10 cellular contexts compared by ENCODE assay signal in the genomic region with DNA sequence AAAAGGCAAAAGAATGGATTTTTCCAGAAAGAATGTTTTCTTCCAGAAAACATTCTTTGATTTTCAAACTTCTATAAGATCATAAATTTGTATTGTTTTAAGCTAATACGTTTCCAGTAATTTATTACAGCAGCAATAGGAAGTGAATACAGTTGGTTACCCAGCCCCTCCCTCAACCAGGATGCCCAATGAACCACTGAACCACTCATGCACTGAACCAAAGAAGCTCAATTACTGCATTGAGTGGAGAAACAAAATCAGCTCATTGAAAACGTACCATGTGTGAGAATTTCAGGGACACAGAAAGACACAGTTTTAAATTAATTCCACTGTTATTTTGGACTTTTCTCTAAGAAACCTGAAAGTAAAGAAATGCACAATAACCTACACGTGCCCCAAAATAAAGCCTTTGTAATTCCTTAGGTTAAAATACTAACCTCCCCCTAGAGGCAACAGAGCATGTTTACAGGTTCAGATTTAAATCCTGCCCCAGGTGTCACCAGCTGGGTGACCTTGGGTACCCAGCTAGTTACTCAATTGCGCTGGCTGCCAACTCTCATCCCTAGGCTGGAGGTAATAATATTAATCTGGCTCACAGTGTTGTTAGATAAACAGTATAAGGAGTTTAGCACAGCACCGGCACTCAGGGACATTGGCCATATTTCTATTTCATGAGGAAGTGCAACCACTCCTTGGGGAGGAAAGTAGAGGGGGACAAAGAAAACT.
DNase-seq lines count a peak whose midpoint lies in the region; ATAC-seq, FAIRE-seq and TF ChIP-seq lines count a peak whose summit lies in the region.
"Had no signal": no experiment of that assay in that cellular context is flagged by ENCODE, and none has a peak within 500 bp of the region (broad histone marks: within the 10 kb centered on the region; RNA-seq: fewer than 3 reads in every experiment).

No MANE protein-coding gene starts in this region.

- peaks cover 0 to 4% (median 0%) of the 10 kb centered on the region in 7 donors for H3K9me3 Mint-ChIP-seq in CD14-positive monocyte

- H3K4me1 ChIP-seq in RWPE2 (ENCODE audit: insufficient read depth, poor library complexity, severe bottlenecking) (peaks cover 3% of the 10 kb centered on the region), keratinocyte (ENCODE audit: control insufficient read depth, extremely low read depth, insufficient read depth, low read length) (peaks cover 13% of the 10 kb centered on the region)

- H3K9ac ChIP-seq in keratinocyte (ENCODE audit: control insufficient read depth, extremely low read depth, insufficient read depth, low read length): no peak overlapping the region

- no peak for FAIRE-seq in keratinocyte (lab: Jason Lieb, UNC)
- FAIRE-seq: islet of Langerhans had no signal

- H3K4me3 Mint-ChIP-seq in CD14-positive monocyte: no peak overlapping the region

- TF ChIP-seq CTCF in CD14-positive monocyte (IDR thresholded peaks at IDR 0.05) (peak; percentile 39), RWPE2 (IDR thresholded peaks at IDR 0.05; ENCODE audit: poor library complexity, severe bottlenecking) (peak; percentile 39), keratinocyte (optimal IDR thresholded peaks at IDR 0.05 in 1 of 3, IDR thresholded peaks at IDR 0.05 in 1 of 3, conservative IDR thresholded peaks at IDR 0.05 in 1 of 3; ENCODE audit: extremely low read depth in 1 of 3, insufficient read depth in 2 of 3, low read length in 3 of 3) (peak; percentile 34 to 50 (median 47))

- ATAC-seq in RWPE2 (ENCODE audit: low read depth) (no peak), GM21367 (IDR thresholded peaks at IDR 0.05; ENCODE audit: unreplicated experiment) (no peak)

- H3K36me3 Mint-ChIP-seq in CD14-positive monocyte: no peaks in the 10 kb centered on the region

- H3K27ac ChIP-seq in RWPE2 (ENCODE audit: poor library complexity, severe bottlenecking): no peak overlapping the region
- H3K27ac ChIP-seq in keratinocyte (ENCODE audit: control insufficient read depth, insufficient read depth, low read length): no peak overlapping the region

- H3K36me3 ChIP-seq in H7 (replicated peaks; ENCODE audit: control insufficient read depth, insufficient read depth, low read length) (no peaks in the 10 kb centered on the region), RWPE2 (ENCODE audit: low read depth) (no peaks in the 10 kb centered on the region), keratinocyte (ENCODE audit: control insufficient read depth in 2 of 2, extremely low read depth in 1 of 2, insufficient read depth in 2 of 2, low read length in 2 of 2) (no peaks in the 10 kb centered on the region)

- H3K27me3 ChIP-seq in H7 (ENCODE audit: control insufficient read depth, insufficient read depth, low read length) (no peaks in the 10 kb centered on the region), RWPE2 (ENCODE audit: insufficient read depth, poor library complexity, severe bottlenecking) (no peaks in the 10 kb centered on the region), keratinocyte (ENCODE audit: control insufficient read depth, extremely low read depth, insufficient read depth, low read length) (no peaks in the 10 kb centered on the region)

- no peaks in the 10 kb centered on the region for H3K9me3 ChIP-seq in RWPE2 (ENCODE audit: severe bottlenecking)
- no peaks in the 10 kb centered on the region for H3K9me3 ChIP-seq in keratinocyte (ENCODE audit: control insufficient read depth, low read depth, low read length)

- peaks cover 3 to 10% (median 9%) of the 10 kb centered on the region in 3 donors for H3K27me3 Mint-ChIP-seq in CD14-positive monocyte (ENCODE audit: low read depth in 3 of 3)

- no peaks in the 10 kb centered on the region for H3K79me2 ChIP-seq in keratinocyte (ENCODE audit: control insufficient read depth, insufficient read depth, low read length)

- H3K4me2 ChIP-seq in keratinocyte (ENCODE audit: control insufficient read depth, extremely low read depth, insufficient read depth, low read depth, low read length): no peak overlapping the region

- no peak overlapping the region for H3K4me3 ChIP-seq in H7 (ENCODE audit: insufficient read depth, low read depth, low read length)
- H3K4me3 ChIP-seq in RWPE2 (ENCODE audit: severe bottlenecking): no peak overlapping the region
- no peak overlapping the region for H3K4me3 ChIP-seq in keratinocyte (ENCODE audit: control insufficient read depth in 2 of 3, extremely low read depth in 1 of 3, insufficient read depth in 2 of 3, low read depth in 1 of 3, low read length in 3 of 3)

- H3K9me1 ChIP-seq in keratinocyte (ENCODE audit: control insufficient read depth, extremely low read depth, insufficient read depth, low read length): no peaks in the 10 kb centered on the region

- no peak overlapping the region for H3K27ac Mint-ChIP-seq in CD14-positive monocyte

- no peaks in the 10 kb centered on the region for H4K20me1 ChIP-seq in keratinocyte (ENCODE audit: control insufficient read depth, extremely low read depth, insufficient read depth, low read length)

- H2AFZ ChIP-seq in keratinocyte (ENCODE audit: control insufficient read depth, low read length): no peak overlapping the region

- no peaks in the 10 kb centered on the region for H3K4me1 Mint-ChIP-seq in CD14-positive monocyte

- intact Hi-C loops in CD14-positive monocyte (cut with micrococcal nuclease): no loop called here

- dilution Hi-C loops in keratinocyte (cut with MboI; ENCODE audit: extremely low pct_ligation_motif_present, low sequenced_read_pairs): no loop called here

- no peak for DNase-seq in CD14-positive monocyte (ENCODE audit: low spot score)
- DNase-seq in H7: peak; percentile 53
- DNase-seq in RWPE2 (ENCODE audit: low spot score): no peak
- DNase-seq in keratinocyte (ENCODE audit: low read depth, low spot score): no peak
- DNase-seq in hepatic stellate cell (ENCODE audit: low spot score): no peak
- DNase-seq in NCI-H446 treated with DMSO at 0.1 percent for 48 hours (lab: John Stamatoyannopoulos, UW): no peak
- no peak for DNase-seq in AML-193 (lab: John Stamatoyannopoulos, UW)
- DNase-seq: activated effector memory CD4-positive, alpha-beta T cell treated with Interleukin-2 at 50 U/mL for 16 hours had no signal
